ENCODE assay signal across 1 cellular context in the genomic region with DNA sequence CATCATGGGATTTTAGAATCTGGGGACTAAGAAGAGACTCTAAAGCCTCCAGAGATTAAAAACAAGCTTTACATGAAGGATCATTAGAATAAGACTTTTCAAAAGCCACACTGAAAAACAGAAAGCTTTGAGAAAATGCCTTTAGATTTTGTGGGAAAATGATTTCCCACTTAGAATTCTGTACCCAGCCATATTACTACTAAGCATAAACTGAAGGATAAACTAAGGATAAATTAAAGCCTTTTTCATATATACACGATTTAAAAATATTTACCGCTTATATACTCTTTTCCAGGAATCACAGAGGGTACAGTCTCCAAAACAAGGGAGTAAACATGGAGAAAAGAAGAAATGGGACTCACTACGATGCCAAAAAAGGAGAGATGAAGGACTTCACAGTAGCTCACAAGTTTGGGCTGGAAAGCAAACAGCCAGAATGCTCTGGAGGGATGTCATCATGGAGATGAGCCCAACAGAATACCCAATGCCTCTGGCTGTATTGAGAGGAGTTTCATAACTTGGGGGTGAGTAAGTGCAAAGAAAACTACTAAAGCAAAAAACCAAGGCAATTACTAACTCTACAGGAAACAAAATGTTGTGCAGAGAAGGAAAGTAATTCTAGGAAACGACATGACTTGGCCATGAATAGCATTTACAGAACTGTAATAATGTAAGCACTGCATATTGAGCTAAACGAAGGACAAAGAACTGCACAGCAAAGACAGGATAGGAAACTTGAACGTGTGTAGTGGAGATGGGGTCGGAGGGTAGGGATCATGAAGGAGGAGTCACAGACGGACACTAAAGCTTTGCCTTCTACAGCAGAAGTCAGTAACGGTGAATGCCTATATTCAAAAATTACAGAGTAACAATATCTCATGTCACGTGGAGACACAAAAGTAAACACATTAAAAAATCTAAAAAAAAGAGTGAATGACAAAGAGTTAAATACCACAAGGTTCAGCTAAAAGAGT.
TF ChIP-seq lines count a peak whose summit lies in the region.

No MANE protein-coding gene starts in this region.

TF ChIP-seq in K562, 482 proteins besides CTCF, POLR2A, EP300 and RAD21 (continued from another document and continues in another):
- TF ChIP-seq, protein P1, sequence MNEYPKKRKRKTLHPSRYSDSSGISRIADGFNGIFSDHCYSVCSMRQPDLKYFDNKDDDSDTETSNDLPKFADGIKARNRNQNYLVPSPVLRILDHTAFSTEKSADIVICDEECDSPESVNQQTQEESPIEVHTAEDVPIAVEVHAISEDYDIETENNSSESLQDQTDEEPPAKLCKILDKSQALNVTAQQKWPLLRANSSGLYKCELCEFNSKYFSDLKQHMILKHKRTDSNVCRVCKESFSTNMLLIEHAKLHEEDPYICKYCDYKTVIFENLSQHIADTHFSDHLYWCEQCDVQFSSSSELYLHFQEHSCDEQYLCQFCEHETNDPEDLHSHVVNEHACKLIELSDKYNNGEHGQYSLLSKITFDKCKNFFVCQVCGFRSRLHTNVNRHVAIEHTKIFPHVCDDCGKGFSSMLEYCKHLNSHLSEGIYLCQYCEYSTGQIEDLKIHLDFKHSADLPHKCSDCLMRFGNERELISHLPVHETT (CRISPR knock-in tag; conservative IDR thresholded peaks at IDR 0.05 in 1 of 2, IDR thresholded peaks at IDR 0.05 in 1 of 2) = no peak
- TF ChIP-seq HDAC1 (IDR thresholded peaks at IDR 0.05) (peak in 1 of 2 experiments; percentile 62; a peak in 2 of 4 replicates), KLF13 (tag; IDR thresholded peaks at IDR 0.05; ENCODE audit: borderline replicate concordance, low read depth) (no peak), GTF2A2 (tag; IDR thresholded peaks at IDR 0.05) (no peak), MTA2 (IDR thresholded peaks at IDR 0.05; ENCODE audit: low read depth) (peak; percentile 15; the same call in 1 of the 2 replicates), TAF9B (IDR thresholded peaks at IDR 0.05; ENCODE audit: partially characterized antibody) (no peak), ZKSCAN8 (CRISPR knock-in tag; IDR thresholded peaks at IDR 0.05) (no peak), ELF2 (CRISPR knock-in tag; IDR thresholded peaks at IDR 0.05) (no peak), MCM5 (IDR thresholded peaks at IDR 0.05; ENCODE audit: low read depth) (no peak), HIVEP1 (CRISPR knock-in tag; IDR thresholded peaks at IDR 0.05) (no peak), SIRT6 (IDR thresholded peaks at IDR 0.05; ENCODE audit: low read depth, low read length) (no peak), ZNF586 (CRISPR knock-in tag; conservative IDR thresholded peaks at IDR 0.05) (no peak), CBX2 (IDR thresholded peaks at IDR 0.05; ENCODE audit: insufficient read depth, low read length, poor library complexity, severe bottlenecking) (no peak), FOXK2 (conservative IDR thresholded peaks at IDR 0.05 in 1 of 2, IDR thresholded peaks at IDR 0.05 in 1 of 2; ENCODE audit: low read depth in 2 of 2) (peak; percentile 35 to 39; a peak in 2 of 4 replicates), SMAD2 (IDR thresholded peaks at IDR 0.05; ENCODE audit: low read depth, low read length) (no peak), YY1 (IDR thresholded peaks at IDR 0.05; ENCODE audit: borderline replicate concordance in 1 of 3, control insufficient read depth in 1 of 3, extremely low read depth in 1 of 3, insufficient read depth in 3 of 3, insufficient read length in 1 of 3, insufficient replicate concordance in 2 of 3, low read depth in 1 of 3, low read length in 2 of 3) (no peak), ZNF436 (CRISPR knock-in tag; IDR thresholded peaks at IDR 0.05) (no peak), MTA3 (IDR thresholded peaks at IDR 0.05; ENCODE audit: borderline replicate concordance) (peak; percentile 48; the same call in 1 of the 2 replicates), SMARCC2 (IDR thresholded peaks at IDR 0.05; ENCODE audit: low read depth) (no peak), ZNF12 (CRISPR knock-in tag; IDR thresholded peaks at IDR 0.05) (no peak), RBM34 (IDR thresholded peaks at IDR 0.05; ENCODE audit: borderline replicate concordance, insufficient read depth, low read length) (no peak), MAZ (CRISPR knock-in tag; conservative IDR thresholded peaks at IDR 0.05 in 1 of 2, IDR thresholded peaks at IDR 0.05 in 1 of 2) (peak in 1 of 2 experiments; percentile 40; a peak in 1 of 4 replicates), BRD4 (IDR thresholded peaks at IDR 0.05) (no peak), U2AF1 (optimal IDR thresholded peaks at IDR 0.05; ENCODE audit: low read depth, low read length) (no peak), ARNT (IDR thresholded peaks at IDR 0.05) (peak in 1 of 2 experiments; percentile 51; a peak in 1 of 4 replicates), RFX1 (IDR thresholded peaks at IDR 0.05) (no peak), SMARCA4 (IDR thresholded peaks at IDR 0.05) (peak; percentile 52), RAD51 (IDR thresholded peaks at IDR 0.05; ENCODE audit: borderline replicate concordance, low read depth) (no peak; the same call in 1 of the 2 replicates), ZNF347 (CRISPR knock-in tag; IDR thresholded peaks at IDR 0.05; ENCODE audit: low read depth) (no peak)
- TF ChIP-seq, protein P2, sequence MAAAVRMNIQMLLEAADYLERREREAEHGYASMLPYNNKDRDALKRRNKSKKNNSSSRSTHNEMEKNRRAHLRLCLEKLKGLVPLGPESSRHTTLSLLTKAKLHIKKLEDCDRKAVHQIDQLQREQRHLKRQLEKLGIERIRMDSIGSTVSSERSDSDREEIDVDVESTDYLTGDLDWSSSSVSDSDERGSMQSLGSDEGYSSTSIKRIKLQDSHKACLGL (CRISPR knock-in tag; IDR thresholded peaks at IDR 0.05; ENCODE audit: borderline replicate concordance, poor library complexity, severe bottlenecking) = no peak
- TF ChIP-seq, protein P3, sequence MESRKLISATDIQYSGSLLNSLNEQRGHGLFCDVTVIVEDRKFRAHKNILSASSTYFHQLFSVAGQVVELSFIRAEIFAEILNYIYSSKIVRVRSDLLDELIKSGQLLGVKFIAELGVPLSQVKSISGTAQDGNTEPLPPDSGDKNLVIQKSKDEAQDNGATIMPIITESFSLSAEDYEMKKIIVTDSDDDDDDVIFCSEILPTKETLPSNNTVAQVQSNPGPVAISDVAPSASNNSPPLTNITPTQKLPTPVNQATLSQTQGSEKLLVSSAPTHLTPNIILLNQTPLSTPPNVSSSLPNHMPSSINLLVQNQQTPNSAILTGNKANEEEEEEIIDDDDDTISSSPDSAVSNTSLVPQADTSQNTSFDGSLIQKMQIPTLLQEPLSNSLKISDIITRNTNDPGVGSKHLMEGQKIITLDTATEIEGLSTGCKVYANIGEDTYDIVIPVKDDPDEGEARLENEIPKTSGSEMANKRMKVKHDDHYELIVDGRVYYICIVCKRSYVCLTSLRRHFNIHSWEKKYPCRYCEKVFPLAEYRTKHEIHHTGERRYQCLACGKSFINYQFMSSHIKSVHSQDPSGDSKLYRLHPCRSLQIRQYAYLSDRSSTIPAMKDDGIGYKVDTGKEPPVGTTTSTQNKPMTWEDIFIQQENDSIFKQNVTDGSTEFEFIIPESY (CRISPR knock-in tag; IDR thresholded peaks at IDR 0.05) = no peak
- TF ChIP-seq, protein P4, sequence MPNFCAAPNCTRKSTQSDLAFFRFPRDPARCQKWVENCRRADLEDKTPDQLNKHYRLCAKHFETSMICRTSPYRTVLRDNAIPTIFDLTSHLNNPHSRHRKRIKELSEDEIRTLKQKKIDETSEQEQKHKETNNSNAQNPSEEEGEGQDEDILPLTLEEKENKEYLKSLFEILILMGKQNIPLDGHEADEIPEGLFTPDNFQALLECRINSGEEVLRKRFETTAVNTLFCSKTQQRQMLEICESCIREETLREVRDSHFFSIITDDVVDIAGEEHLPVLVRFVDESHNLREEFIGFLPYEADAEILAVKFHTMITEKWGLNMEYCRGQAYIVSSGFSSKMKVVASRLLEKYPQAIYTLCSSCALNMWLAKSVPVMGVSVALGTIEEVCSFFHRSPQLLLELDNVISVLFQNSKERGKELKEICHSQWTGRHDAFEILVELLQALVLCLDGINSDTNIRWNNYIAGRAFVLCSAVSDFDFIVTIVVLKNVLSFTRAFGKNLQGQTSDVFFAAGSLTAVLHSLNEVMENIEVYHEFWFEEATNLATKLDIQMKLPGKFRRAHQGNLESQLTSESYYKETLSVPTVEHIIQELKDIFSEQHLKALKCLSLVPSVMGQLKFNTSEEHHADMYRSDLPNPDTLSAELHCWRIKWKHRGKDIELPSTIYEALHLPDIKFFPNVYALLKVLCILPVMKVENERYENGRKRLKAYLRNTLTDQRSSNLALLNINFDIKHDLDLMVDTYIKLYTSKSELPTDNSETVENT (CRISPR knock-in tag; IDR thresholded peaks at IDR 0.05) = no peak
- TF ChIP-seq, protein P5, sequence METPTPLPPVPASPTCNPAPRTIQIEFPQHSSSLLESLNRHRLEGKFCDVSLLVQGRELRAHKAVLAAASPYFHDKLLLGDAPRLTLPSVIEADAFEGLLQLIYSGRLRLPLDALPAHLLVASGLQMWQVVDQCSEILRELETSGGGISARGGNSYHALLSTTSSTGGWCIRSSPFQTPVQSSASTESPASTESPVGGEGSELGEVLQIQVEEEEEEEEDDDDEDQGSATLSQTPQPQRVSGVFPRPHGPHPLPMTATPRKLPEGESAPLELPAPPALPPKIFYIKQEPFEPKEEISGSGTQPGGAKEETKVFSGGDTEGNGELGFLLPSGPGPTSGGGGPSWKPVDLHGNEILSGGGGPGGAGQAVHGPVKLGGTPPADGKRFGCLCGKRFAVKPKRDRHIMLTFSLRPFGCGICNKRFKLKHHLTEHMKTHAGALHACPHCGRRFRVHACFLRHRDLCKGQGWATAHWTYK (CRISPR knock-in tag; IDR thresholded peaks at IDR 0.05) = no peak
- TF ChIP-seq, protein P6, sequence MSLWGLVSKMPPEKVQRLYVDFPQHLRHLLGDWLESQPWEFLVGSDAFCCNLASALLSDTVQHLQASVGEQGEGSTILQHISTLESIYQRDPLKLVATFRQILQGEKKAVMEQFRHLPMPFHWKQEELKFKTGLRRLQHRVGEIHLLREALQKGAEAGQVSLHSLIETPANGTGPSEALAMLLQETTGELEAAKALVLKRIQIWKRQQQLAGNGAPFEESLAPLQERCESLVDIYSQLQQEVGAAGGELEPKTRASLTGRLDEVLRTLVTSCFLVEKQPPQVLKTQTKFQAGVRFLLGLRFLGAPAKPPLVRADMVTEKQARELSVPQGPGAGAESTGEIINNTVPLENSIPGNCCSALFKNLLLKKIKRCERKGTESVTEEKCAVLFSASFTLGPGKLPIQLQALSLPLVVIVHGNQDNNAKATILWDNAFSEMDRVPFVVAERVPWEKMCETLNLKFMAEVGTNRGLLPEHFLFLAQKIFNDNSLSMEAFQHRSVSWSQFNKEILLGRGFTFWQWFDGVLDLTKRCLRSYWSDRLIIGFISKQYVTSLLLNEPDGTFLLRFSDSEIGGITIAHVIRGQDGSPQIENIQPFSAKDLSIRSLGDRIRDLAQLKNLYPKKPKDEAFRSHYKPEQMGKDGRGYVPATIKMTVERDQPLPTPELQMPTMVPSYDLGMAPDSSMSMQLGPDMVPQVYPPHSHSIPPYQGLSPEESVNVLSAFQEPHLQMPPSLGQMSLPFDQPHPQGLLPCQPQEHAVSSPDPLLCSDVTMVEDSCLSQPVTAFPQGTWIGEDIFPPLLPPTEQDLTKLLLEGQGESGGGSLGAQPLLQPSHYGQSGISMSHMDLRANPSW (CRISPR knock-in tag; IDR thresholded peaks at IDR 0.05) = no peak
- TF ChIP-seq, protein P7, sequence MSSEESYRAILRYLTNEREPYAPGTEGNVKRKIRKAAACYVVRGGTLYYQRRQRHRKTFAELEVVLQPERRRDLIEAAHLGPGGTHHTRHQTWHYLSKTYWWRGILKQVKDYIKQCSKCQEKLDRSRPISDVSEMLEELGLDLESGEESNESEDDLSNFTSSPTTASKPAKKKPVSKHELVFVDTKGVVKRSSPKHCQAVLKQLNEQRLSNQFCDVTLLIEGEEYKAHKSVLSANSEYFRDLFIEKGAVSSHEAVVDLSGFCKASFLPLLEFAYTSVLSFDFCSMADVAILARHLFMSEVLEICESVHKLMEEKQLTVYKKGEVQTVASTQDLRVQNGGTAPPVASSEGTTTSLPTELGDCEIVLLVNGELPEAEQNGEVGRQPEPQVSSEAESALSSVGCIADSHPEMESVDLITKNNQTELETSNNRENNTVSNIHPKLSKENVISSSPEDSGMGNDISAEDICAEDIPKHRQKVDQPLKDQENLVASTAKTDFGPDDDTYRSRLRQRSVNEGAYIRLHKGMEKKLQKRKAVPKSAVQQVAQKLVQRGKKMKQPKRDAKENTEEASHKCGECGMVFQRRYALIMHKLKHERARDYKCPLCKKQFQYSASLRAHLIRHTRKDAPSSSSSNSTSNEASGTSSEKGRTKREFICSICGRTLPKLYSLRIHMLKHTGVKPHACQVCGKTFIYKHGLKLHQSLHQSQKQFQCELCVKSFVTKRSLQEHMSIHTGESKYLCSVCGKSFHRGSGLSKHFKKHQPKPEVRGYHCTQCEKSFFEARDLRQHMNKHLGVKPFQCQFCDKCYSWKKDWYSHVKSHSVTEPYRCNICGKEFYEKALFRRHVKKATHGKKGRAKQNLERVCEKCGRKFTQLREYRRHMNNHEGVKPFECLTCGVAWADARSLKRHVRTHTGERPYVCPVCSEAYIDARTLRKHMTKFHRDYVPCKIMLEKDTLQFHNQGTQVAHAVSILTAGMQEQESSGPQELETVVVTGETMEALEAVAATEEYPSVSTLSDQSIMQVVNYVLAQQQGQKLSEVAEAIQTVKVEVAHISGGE (CRISPR knock-in tag; IDR thresholded peaks at IDR 0.05) = no peak
